ENCODE assay signal across 8 cellular contexts in genomic region chr4:159175165-159175988, GRCh38.
DNase-seq lines count a peak whose midpoint lies in the region; ATAC-seq and TF ChIP-seq lines count a peak whose summit lies in the region.

No MANE protein-coding gene starts in this region.

- H3K4ac ChIP-seq in mesendoderm (ENCODE audit: low read depth, low read length), result no peak overlapping the region

- DNase-seq in CD14-positive monocyte (ENCODE audit: low spot score) (peak; percentile 63), NCI-H526 (lab: John Stamatoyannopoulos, UW) (peak; percentile 35 to 85), mesendoderm (peak; percentile 97)
- DNase-seq in activated CD4-positive, alpha-beta T cell treated with anti-CD3 and anti-CD28 coated beads, Interleukin-2, amount 50 U/mL, for 4 hours, result peak; percentile 42 to 48
- peak; percentile 5 to 49 (median 23) for DNase-seq in effector memory CD4-positive, alpha-beta T cell
- DNase-seq in stimulated activated CD8-positive, alpha-beta memory T cell treated with anti-CD3 and anti-CD28 coated beads, Interleukin-15, amount 100 ng/mL, for 48 hours (ENCODE audit: low read depth in 2 of 2), result peak; percentile 19 to 27

- no peaks in the 10 kb centered on the region for H3K4me1 ChIP-seq in effector memory CD4-positive, alpha-beta T cell (ENCODE audit: control insufficient read depth, insufficient read depth, low read length, poor library complexity, severe bottlenecking)
- peaks cover 14% of the 10 kb centered on the region for H3K4me1 ChIP-seq in mesendoderm (ENCODE audit: control insufficient read depth, low read depth, low read length)

- no peaks in the 10 kb centered on the region for H3K36me3 Mint-ChIP-seq in CD14-positive monocyte

- H2BK5ac ChIP-seq in mesendoderm (ENCODE audit: low read length), result no peak overlapping the region

- no peak overlapping the region for H4K8ac ChIP-seq in mesendoderm (ENCODE audit: low read depth, low read length)

- H3K27me3 Mint-ChIP-seq in CD14-positive monocyte (ENCODE audit: low read depth in 3 of 3), result no peaks in the 10 kb centered on the region

- peak overlapping the region; percentile 51 for H3K9ac ChIP-seq in mesendoderm (ENCODE audit: low read length)

- ATAC-seq in GM19328 (IDR thresholded peaks at IDR 0.05; ENCODE audit: unreplicated experiment), result peak; percentile 47
- ATAC-seq in HG03442 (IDR thresholded peaks at IDR 0.05; ENCODE audit: unreplicated experiment), result peak; percentile 48

- no peaks in the 10 kb centered on the region for H3K9me3 ChIP-seq in effector memory CD4-positive, alpha-beta T cell (ENCODE audit: control insufficient read depth, low read length)

- TF ChIP-seq CTCF in CD14-positive monocyte (IDR thresholded peaks at IDR 0.05), result peak; percentile 83

- no peaks in the 10 kb centered on the region for H3K36me3 ChIP-seq in effector memory CD4-positive, alpha-beta T cell (ENCODE audit: control insufficient read depth, insufficient read depth, low read length)
- H3K36me3 ChIP-seq in mesendoderm (ENCODE audit: control insufficient read depth, insufficient read depth, low read length), result no peaks in the 10 kb centered on the region

- H3K4me2 ChIP-seq in mesendoderm (ENCODE audit: low read length), result peak overlapping the region; percentile 23

- no peak overlapping the region for H2BK120ac ChIP-seq in mesendoderm (ENCODE audit: low read depth, low read length)

- H3K27ac Mint-ChIP-seq in CD14-positive monocyte, result peak overlapping the region in 5 of 7 donors; percentile 16 to 82 (median 64)

- peak overlapping the region; percentile 64 for H3K18ac ChIP-seq in mesendoderm (ENCODE audit: low read length)

- no CpG with 5 or more reads among the region's 12 CpGs for WGBS in mesendoderm (ENCODE audit: extremely low coverage, insufficient coverage, low lambda C conversion rate)

- H3K23ac ChIP-seq in mesendoderm (ENCODE audit: low read length), result no peak overlapping the region

- H3K27ac ChIP-seq in effector memory CD4-positive, alpha-beta T cell (ENCODE audit: insufficient read depth, low read length, poor library complexity, severe bottlenecking), result no peak overlapping the region
- H3K27ac ChIP-seq in mesendoderm (ENCODE audit: low read depth, low read length), result peak overlapping the region; percentile 36

- H3K56ac ChIP-seq in mesendoderm (ENCODE audit: low read length), result peak overlapping the region; percentile 68

- H3K9me3 Mint-ChIP-seq in CD14-positive monocyte, result no peaks in the 10 kb centered on the region

- no peak overlapping the region for H2AK5ac ChIP-seq in mesendoderm (ENCODE audit: low read length)

- H2BK15ac ChIP-seq in mesendoderm (replicated peaks; ENCODE audit: low read depth), result no peak overlapping the region

- no peaks in the 10 kb centered on the region for H3K27me3 ChIP-seq in effector memory CD4-positive, alpha-beta T cell (replicated peaks; ENCODE audit: control insufficient read depth, insufficient read depth, low read length, poor library complexity, severe bottlenecking)
- H3K27me3 ChIP-seq in mesendoderm (ENCODE audit: insufficient read depth, low read length, poor library complexity), result no peaks in the 10 kb centered on the region

- intact Hi-C loops in CD14-positive monocyte (cut with micrococcal nuclease), result loop anchor here (5.0 to 10.0 kb wide), 4 partner anchors 71 to 321 kb away; partner anchors contain the start of gene RAPGEF2 (in 2 of the 2)

- H3K4me1 Mint-ChIP-seq in CD14-positive monocyte, result peaks cover 74% of the 10 kb centered on the region

- H3K79me1 ChIP-seq in mesendoderm (ENCODE audit: low read length), result peaks cover 11% of the 10 kb centered on the region

- H3K4me3 ChIP-seq in effector memory CD4-positive, alpha-beta T cell (ENCODE audit: insufficient read depth, low read depth, low read length, poor library complexity, severe bottlenecking), result no peak overlapping the region
- no peak overlapping the region for H3K4me3 ChIP-seq in mesendoderm (ENCODE audit: low read length)

- peaks cover 46% of the 10 kb centered on the region for H3K79me2 ChIP-seq in mesendoderm (ENCODE audit: control insufficient read depth, insufficient read depth, low read length)

- peak overlapping the region in 1 of 2 donors; percentile 66 for H3K4me3 Mint-ChIP-seq in CD14-positive monocyte

- no peak overlapping the region for H4K5ac ChIP-seq in mesendoderm (ENCODE audit: low read length)

Comparison
In these comparisons a context has a peak if more than half of its experiments do, and no peak if none do; other contexts are left out.
1. DNase-seq: peak in every context shown above with its lines; median percentile 97 in mesendoderm; 63 in CD14-positive monocyte; 60 in NCI-H526; 45 in activated CD4-positive, alpha-beta T cell treated with anti-CD3 and anti-CD28 coated beads, Interleukin-2, amount 50 U/mL, for 4 hours; 23 in effector memory CD4-positive, alpha-beta T cell; 23 in stimulated activated CD8-positive, alpha-beta memory T cell treated with anti-CD3 and anti-CD28 coated beads, Interleukin-15, amount 100 ng/mL, for 48 hours.